In genomic region chr11:34587282-34587677, GRCh38 we compare ENCODE assay signal across 27 cellular contexts. TPM values are rescaled to one million over a fixed set of nuclear protein-coding genes. Genes with fewer than 3 reads are reported as not detected.
DNase-seq lines count a peak whose midpoint lies in the region; ATAC-seq, FAIRE-seq and TF ChIP-seq lines count a peak whose summit lies in the region.
"Had no signal": no experiment of that assay in that cellular context is flagged by ENCODE, and none has a peak within 500 bp of the region (broad histone marks: within the 10 kb centered on the region; RNA-seq: fewer than 3 reads in every experiment).

No MANE protein-coding gene starts in this region.

- H3K9ac ChIP-seq in HepG2 (ENCODE audit: insufficient read depth, low read depth, low read length), result no peak overlapping the region
- H3K9ac ChIP-seq: GM23248 had no signal

- TF ChIP-seq EP300 in HepG2 (IDR thresholded peaks at IDR 0.05; ENCODE audit: low read depth in 2 of 2, low read length in 2 of 2), result no peak
- no peak for TF ChIP-seq EP300 in HepG2 (CRISPR knock-in tag; IDR thresholded peaks at IDR 0.05; ENCODE audit: borderline replicate concordance)

- H3K4me1 ChIP-seq in HepG2 (ENCODE audit: insufficient read depth, low read length) (peaks cover 40% of the 10 kb centered on the region), right lobe of liver (peaks cover 0 to 22% (median 0%) of the 10 kb centered on the region in 4 donors), esophagus squamous epithelium (peaks cover 14 to 52% (median 19%) of the 10 kb centered on the region in 3 donors)

- in situ Hi-C loops in HepG2 (cut with HindIII; ENCODE audit: extremely low pct_ligation_motif_present, low pct_unique_long_range_greater_than_20kb) (loop anchor here (5.0 to 25.0 kb wide), 2 partner anchors 305 to 800 kb away; no protein-coding TSS in a partner anchor), ACHN (cut with HindIII; ENCODE audit: low pct_ligation_motif_present, low pct_unique_long_range_greater_than_20kb, low sequenced_read_pairs) (no loop called here)

- no peak overlapping the region for H3K27ac ChIP-seq in HepG2 (ENCODE audit: extremely low read length, insufficient read depth, low read length)
- H3K27ac ChIP-seq in right lobe of liver, result no peak overlapping the region
- peak overlapping the region in 3 of 4 donors; percentile 68 to 78 (median 73) for H3K27ac ChIP-seq in esophagus squamous epithelium
- H3K27ac ChIP-seq: GM23248, PC-9, SJSA1 had no signal

- BruUV-seq in HepG2 (replicated peaks; lab: Mats Ljungman, UMichigan), result no TSS peak

- no peaks in the 10 kb centered on the region for H3K79me2 ChIP-seq in HepG2 (ENCODE audit: insufficient read depth, low read length)

- H3K27me3 ChIP-seq in HepG2 (ENCODE audit: control insufficient read depth in 1 of 2, insufficient read depth in 2 of 2, low read length in 2 of 2) (no peaks in the 10 kb centered on the region), right lobe of liver (no peaks in the 10 kb centered on the region), esophagus squamous epithelium (no peaks in the 10 kb centered on the region)

- POLR2A ChIA-PET in HepG2 (lab: Yijun Ruan, JAX), result interaction anchor here (4.5 kb wide), 1 partner anchor 13 kb away, joined by 23 read pairs; no protein-coding TSS in a partner anchor

- no peak for TF ChIP-seq RAD21 in HepG2 (CRISPR knock-in tag; IDR thresholded peaks at IDR 0.05)

- CTCF ChIA-PET in HepG2 (lab: Yijun Ruan, JAX; ENCODE audit: low intra/inter-chr PET ratio, low total read pairs), result interaction anchor here (0.9 to 3.5 kb wide), 4 partner anchors 47 to 312 kb away, joined by 3 to 56 read pairs (median 10); no protein-coding TSS in a partner anchor

- H3K36me3 ChIP-seq in HepG2 (replicated peaks in 1 of 2; ENCODE audit: control insufficient read depth in 1 of 2, insufficient read depth in 2 of 2, low read length in 2 of 2) (no peaks in the 10 kb centered on the region), right lobe of liver (no peaks in the 10 kb centered on the region), esophagus squamous epithelium (no peaks in the 10 kb centered on the region)
- H3K36me3 ChIP-seq: SJSA1 had no signal

- no peak overlapping the region for H2AFZ ChIP-seq in HepG2 (ENCODE audit: low read length)
- H2AFZ ChIP-seq: GM23248, PC-9 had no signal

- H4K20me1 ChIP-seq in HepG2 (ENCODE audit: insufficient read depth, low read length), result no peaks in the 10 kb centered on the region

- H3K4me2 ChIP-seq in HepG2 (ENCODE audit: low read depth, low read length), result no peak overlapping the region

- H3K4me3 ChIP-seq in HepG2 (replicated peaks in 1 of 3; ENCODE audit: insufficient read depth in 1 of 3, low read depth in 2 of 3, low read length in 3 of 3) (no peak overlapping the region), right lobe of liver (no peak overlapping the region), esophagus squamous epithelium (no peak overlapping the region)
- H3K4me3 ChIP-seq: PC-9, SJSA1 had no signal

- 92% methylated on average over 5 of the region's 5 CpGs for WGBS in HepG2 (ENCODE audit: low lambda C conversion rate)
- 78% methylated on average over 4 of the region's 5 CpGs for WGBS in right lobe of liver (ENCODE audit: insufficient coverage, low coverage, low lambda C conversion rate, missing lambda C conversion rate)
- 49 to 60% methylated on average over 5 of the region's 5 CpGs for WGBS in esophagus squamous epithelium, 2 donors

- DNase-seq in HepG2 (ENCODE audit: low spot score) (no peak), right lobe of liver (no peak), amniotic epithelial cell (ENCODE audit: low read depth) (peak; percentile 50), esophagus squamous epithelium (lab: John Stamatoyannopoulos, UW) (no peak), ACHN (no peak), foreskin melanocyte (no peak)
- DNase-seq: AML-193; Caco-2; CD8-positive, alpha-beta T cell; GM23248; H7; KG1; NCI-H1048; NCI-H1694 treated with DMSO at 0.1 percent for 48 hours; NCI-H2081 treated with DMSO at 0.1 percent for 48 hours; NCI-H2171 treated with DMSO at 0.1 percent for 48 hours; NCI-H345; NCI-H524; NCI-H774; NK-92 treated with Interleukin-12 subunit alpha and Interleukin-12 subunit beta, amount 100 ng/mL, for 24 hours; PC-9; RPMI8226 had no signal

- TF ChIP-seq CTCF in HepG2 (CRISPR knock-in tag; IDR thresholded peaks at IDR 0.05) (no peak), right lobe of liver (IDR thresholded peaks at IDR 0.05) (no peak), esophagus squamous epithelium (IDR thresholded peaks at IDR 0.05) (no peak)

- no peak for FAIRE-seq in HepG2 (lab: Jason Lieb, UNC)
- FAIRE-seq: G401.6 had no signal

- intact Hi-C loops in HepG2 (cut with micrococcal nuclease; ENCODE audit: unreplicated experiment) (loop anchor here (2.0 to 5.0 kb wide), 4 partner anchors 146 to 805 kb away; no protein-coding TSS in a partner anchor), right lobe of liver (cut with DNase I) (loop anchor here in 1 of 2 donors (10.0 kb wide), 1 partner anchor 308 kb away; no protein-coding TSS in a partner anchor), esophagus squamous epithelium (cut with DNase I) (loop anchor here (5.0 kb wide), 1 partner anchor 305 kb away; no protein-coding TSS in a partner anchor)

- H3K9me3 ChIP-seq in HepG2 (ENCODE audit: low read length) (no peaks in the 10 kb centered on the region), right lobe of liver (no peaks in the 10 kb centered on the region), esophagus squamous epithelium (no peaks in the 10 kb centered on the region)
- H3K9me3 ChIP-seq: Caco-2, SJSA1 had no signal

- no peak for TF ChIP-seq POLR2A in HepG2 (IDR thresholded peaks at IDR 0.05; ENCODE audit: insufficient read depth in 1 of 2, low read depth in 2 of 2, low read length in 2 of 2)
- TF ChIP-seq POLR2A in right lobe of liver (IDR thresholded peaks at IDR 0.05), result no peak
- no peak for TF ChIP-seq POLR2A in esophagus squamous epithelium (IDR thresholded peaks at IDR 0.05)

- ATAC-seq in HepG2, result no peak
- ATAC-seq in right lobe of liver, result no peak
- ATAC-seq in HG03460 (IDR thresholded peaks at IDR 0.05; ENCODE audit: unreplicated experiment), result no peak
- ATAC-seq: CD8-positive, alpha-beta T cell had no signal

TF ChIP-seq in HepG2, 621 proteins besides CTCF, POLR2A, EP300 and RAD21:
- TF ChIP-seq ZNF768 (CRISPR knock-in tag; IDR thresholded peaks at IDR 0.05) (peak; percentile 67; the same call in 1 of the 2 replicates), TBL1XR1 (IDR thresholded peaks at IDR 0.05; ENCODE audit: borderline replicate concordance, low read length, partially characterized antibody) (no peak)

RNA-seq across cellular contexts. Expression of gene EHF, which starts 33.6 kb away (rescaled TPM):
- 0.24 and 0.46 TPM in 2 replicates for total RNA-seq in HepG2 (2016; rRNA removed; fragmentation: Illumina TruSeq; extraction: Trizol)
- not detected in 2 replicates for total RNA-seq in HepG2 (2016; cell fraction: cytosol; rRNA removed; fragmentation: Illumina TruSeq; extraction: Trizol; ENCODE audit: low read depth)
- 0.19 and 0.65 TPM in 2 replicates for total RNA-seq in HepG2 (2016; cell fraction: insoluble cytoplasmic fraction; rRNA removed; fragmentation: Illumina TruSeq; extraction: Trizol)
- 0.09 and 0.24 TPM in 2 replicates for total RNA-seq in HepG2 (2016; cell fraction: membrane; rRNA removed; fragmentation: Illumina TruSeq; extraction: Trizol)
- total RNA-seq in HepG2 (2016; cell fraction: nucleus; rRNA removed; fragmentation: Illumina TruSeq; extraction: Trizol), result 0.22 and 0.28 TPM in 2 replicates
- polyA plus RNA-seq in HepG2 (2011; rRNA removed), result 0.04 TPM in 1 of 2 replicates, not detected in the other
- 0.08 TPM in 1 of 2 replicates, not detected in the other for polyA plus RNA-seq in HepG2 (2011; cell fraction: cytosol; rRNA removed)
- polyA plus RNA-seq in HepG2 (2011; cell fraction: nucleus; rRNA removed), result 0.07 TPM in 1 of 2 replicates, not detected in the other
- polyA plus RNA-seq in HepG2 (2012), result not detected in 2 replicates
- polyA plus RNA-seq in HepG2 (2016; cell fraction: cytosol; fragmentation: Illumina TruSeq; extraction: Trizol; ENCODE audit: low read depth), result 0.06 and 0.17 TPM in 2 replicates
- 0.13 and 0.40 TPM in 2 replicates for polyA plus RNA-seq in HepG2 (2016; cell fraction: insoluble cytoplasmic fraction; fragmentation: Illumina TruSeq; extraction: Trizol; ENCODE audit: low read depth)
- polyA plus RNA-seq in HepG2 (2016; cell fraction: membrane; fragmentation: Illumina TruSeq; extraction: Trizol; ENCODE audit: low read depth), result 0.13 TPM in 1 of 2 replicates, not detected in the other
- polyA plus RNA-seq in HepG2 (2016; cell fraction: nucleus; fragmentation: Illumina TruSeq; extraction: Trizol; ENCODE audit: insufficient read depth, low read depth), result 0.28 and 0.30 TPM in 2 replicates
- 0.06 and 0.65 TPM in 2 replicates for polyA minus RNA-seq in HepG2 (2011; rRNA and poly(A)+ RNA removed; ENCODE audit: low replicate concordance)
- polyA minus RNA-seq in HepG2 (2011; cell fraction: cytosol; rRNA and poly(A)+ RNA removed), result not detected in 2 replicates
- 0.25 and 0.39 TPM in 2 replicates for polyA minus RNA-seq in HepG2 (2011; cell fraction: nucleus; rRNA and poly(A)+ RNA removed)
- total RNA-seq in right lobe of liver, result 1 to 10 TPM in 5 of 6 experiments, under 1 TPM in 1; 1.00 to 3.3 (median 1.5) TPM
- 100 to 1,000 TPM; 265 to 388 (median 325) TPM for total RNA-seq in esophagus squamous epithelium
- total RNA-seq: A172; CD8-positive, alpha-beta T cell; GM23248; HT1080; SJSA1 had no signal
- polyA plus RNA-seq: GM23248 had no signal

Comparison
In these comparisons a context has a peak if more than half of its experiments do, and no peak if none do; other contexts are left out.
1. H3K27ac ChIP-seq: peak in esophagus squamous epithelium (3 of 4); none in HepG2 (single experiment) and right lobe of liver (0 of 3).
2. RNA of gene EHF, which starts 33.6 kb away (total RNA-seq): 265 to 388 TPM in esophagus squamous epithelium; 1.00 to 3.3 TPM in right lobe of liver and 0.09 to 0.65 TPM in HepG2; every median in the first group is over 10 times any median in the second.